In the genomic region with DNA sequence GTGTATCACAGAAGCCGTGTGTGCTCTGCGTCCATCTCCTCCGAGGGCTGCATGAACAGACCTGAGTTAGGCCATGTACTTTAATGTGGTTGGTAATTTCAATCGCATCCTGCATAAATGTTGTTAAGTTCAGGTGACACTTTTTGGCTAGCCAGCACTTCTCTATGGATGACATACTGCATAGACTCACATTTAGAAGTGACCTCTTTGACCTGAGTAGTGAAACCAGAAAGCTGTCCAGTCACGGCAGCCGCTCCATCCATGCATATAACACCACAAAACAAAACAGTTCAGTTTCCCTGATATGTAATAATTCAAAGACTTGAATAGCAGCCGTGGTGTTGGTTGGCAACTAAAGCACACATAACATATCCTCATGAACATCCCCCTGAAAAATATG, we compare ENCODE assay signal across 1 cellular context.
TF ChIP-seq lines count a peak whose summit lies in the region.

No MANE protein-coding gene starts in this region.

TF ChIP-seq in GM12878, 131 proteins besides CTCF, POLR2A, EP300 and RAD21 (continues in another document):
- no peak for TF ChIP-seq SMAD1 (IDR thresholded peaks at IDR 0.05; ENCODE audit: low read depth, partially characterized antibody)
- TF ChIP-seq, protein P1, sequence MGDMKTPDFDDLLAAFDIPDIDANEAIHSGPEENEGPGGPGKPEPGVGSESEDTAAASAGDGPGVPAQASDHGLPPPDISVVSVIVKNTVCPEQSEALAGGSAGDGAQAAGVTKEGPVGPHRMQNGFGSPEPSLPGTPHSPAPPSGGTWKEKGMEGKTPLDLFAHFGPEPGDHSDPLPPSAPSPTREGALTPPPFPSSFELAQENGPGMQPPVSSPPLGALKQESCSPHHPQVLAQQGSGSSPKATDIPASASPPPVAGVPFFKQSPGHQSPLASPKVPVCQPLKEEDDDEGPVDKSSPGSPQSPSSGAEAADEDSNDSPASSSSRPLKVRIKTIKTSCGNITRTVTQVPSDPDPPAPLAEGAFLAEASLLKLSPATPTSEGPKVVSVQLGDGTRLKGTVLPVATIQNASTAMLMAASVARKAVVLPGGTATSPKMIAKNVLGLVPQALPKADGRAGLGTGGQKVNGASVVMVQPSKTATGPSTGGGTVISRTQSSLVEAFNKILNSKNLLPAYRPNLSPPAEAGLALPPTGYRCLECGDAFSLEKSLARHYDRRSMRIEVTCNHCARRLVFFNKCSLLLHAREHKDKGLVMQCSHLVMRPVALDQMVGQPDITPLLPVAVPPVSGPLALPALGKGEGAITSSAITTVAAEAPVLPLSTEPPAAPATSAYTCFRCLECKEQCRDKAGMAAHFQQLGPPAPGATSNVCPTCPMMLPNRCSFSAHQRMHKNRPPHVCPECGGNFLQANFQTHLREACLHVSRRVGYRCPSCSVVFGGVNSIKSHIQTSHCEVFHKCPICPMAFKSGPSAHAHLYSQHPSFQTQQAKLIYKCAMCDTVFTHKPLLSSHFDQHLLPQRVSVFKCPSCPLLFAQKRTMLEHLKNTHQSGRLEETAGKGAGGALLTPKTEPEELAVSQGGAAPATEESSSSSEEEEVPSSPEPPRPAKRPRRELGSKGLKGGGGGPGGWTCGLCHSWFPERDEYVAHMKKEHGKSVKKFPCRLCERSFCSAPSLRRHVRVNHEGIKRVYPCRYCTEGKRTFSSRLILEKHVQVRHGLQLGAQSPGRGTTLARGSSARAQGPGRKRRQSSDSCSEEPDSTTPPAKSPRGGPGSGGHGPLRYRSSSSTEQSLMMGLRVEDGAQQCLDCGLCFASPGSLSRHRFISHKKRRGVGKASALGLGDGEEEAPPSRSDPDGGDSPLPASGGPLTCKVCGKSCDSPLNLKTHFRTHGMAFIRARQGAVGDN (IDR thresholded peaks at IDR 0.05) = peak; percentile 82; the same call in 1 of the 2 replicates
- peak; percentile 28; the same call in 1 of the 2 replicates for TF ChIP-seq IRF4 (IDR thresholded peaks at IDR 0.05; ENCODE audit: low read depth, low read length)
- TF ChIP-seq POLR2AphosphoS5 (IDR thresholded peaks at IDR 0.05; ENCODE audit: low read length) = no peak
- TF ChIP-seq STAT1 (conservative IDR thresholded peaks at IDR 0.05) = no peak
- TF ChIP-seq MYC (IDR thresholded peaks at IDR 0.05; ENCODE audit: insufficient read depth, insufficient read length, insufficient replicate concordance, low read length, severe bottlenecking) = no peak
- TF ChIP-seq, protein P2, sequence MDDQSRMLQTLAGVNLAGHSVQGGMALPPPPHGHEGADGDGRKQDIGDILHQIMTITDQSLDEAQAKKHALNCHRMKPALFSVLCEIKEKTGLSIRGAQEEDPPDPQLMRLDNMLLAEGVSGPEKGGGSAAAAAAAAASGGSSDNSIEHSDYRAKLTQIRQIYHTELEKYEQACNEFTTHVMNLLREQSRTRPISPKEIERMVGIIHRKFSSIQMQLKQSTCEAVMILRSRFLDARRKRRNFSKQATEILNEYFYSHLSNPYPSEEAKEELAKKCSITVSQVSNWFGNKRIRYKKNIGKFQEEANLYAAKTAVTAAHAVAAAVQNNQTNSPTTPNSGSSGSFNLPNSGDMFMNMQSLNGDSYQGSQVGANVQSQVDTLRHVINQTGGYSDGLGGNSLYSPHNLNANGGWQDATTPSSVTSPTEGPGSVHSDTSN (IDR thresholded peaks at IDR 0.05; ENCODE audit: insufficient replicate concordance, low read depth, low read length) = no peak
- TF ChIP-seq, protein P3, sequence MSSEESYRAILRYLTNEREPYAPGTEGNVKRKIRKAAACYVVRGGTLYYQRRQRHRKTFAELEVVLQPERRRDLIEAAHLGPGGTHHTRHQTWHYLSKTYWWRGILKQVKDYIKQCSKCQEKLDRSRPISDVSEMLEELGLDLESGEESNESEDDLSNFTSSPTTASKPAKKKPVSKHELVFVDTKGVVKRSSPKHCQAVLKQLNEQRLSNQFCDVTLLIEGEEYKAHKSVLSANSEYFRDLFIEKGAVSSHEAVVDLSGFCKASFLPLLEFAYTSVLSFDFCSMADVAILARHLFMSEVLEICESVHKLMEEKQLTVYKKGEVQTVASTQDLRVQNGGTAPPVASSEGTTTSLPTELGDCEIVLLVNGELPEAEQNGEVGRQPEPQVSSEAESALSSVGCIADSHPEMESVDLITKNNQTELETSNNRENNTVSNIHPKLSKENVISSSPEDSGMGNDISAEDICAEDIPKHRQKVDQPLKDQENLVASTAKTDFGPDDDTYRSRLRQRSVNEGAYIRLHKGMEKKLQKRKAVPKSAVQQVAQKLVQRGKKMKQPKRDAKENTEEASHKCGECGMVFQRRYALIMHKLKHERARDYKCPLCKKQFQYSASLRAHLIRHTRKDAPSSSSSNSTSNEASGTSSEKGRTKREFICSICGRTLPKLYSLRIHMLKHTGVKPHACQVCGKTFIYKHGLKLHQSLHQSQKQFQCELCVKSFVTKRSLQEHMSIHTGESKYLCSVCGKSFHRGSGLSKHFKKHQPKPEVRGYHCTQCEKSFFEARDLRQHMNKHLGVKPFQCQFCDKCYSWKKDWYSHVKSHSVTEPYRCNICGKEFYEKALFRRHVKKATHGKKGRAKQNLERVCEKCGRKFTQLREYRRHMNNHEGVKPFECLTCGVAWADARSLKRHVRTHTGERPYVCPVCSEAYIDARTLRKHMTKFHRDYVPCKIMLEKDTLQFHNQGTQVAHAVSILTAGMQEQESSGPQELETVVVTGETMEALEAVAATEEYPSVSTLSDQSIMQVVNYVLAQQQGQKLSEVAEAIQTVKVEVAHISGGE (CRISPR knock-in tag; IDR thresholded peaks at IDR 0.05) = no peak
- TF ChIP-seq, protein P4, sequence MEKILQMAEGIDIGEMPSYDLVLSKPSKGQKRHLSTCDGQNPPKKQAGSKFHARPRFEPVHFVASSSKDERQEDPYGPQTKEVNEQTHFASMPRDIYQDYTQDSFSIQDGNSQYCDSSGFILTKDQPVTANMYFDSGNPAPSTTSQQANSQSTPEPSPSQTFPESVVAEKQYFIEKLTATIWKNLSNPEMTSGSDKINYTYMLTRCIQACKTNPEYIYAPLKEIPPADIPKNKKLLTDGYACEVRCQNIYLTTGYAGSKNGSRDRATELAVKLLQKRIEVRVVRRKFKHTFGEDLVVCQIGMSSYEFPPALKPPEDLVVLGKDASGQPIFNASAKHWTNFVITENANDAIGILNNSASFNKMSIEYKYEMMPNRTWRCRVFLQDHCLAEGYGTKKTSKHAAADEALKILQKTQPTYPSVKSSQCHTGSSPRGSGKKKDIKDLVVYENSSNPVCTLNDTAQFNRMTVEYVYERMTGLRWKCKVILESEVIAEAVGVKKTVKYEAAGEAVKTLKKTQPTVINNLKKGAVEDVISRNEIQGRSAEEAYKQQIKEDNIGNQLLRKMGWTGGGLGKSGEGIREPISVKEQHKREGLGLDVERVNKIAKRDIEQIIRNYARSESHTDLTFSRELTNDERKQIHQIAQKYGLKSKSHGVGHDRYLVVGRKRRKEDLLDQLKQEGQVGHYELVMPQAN (conservative IDR thresholded peaks at IDR 0.05) = no peak
- no peak for TF ChIP-seq CHD4 (IDR thresholded peaks at IDR 0.05)
- TF ChIP-seq ZNF24 (IDR thresholded peaks at IDR 0.05) = no peak
- TF ChIP-seq TCF3 (IDR thresholded peaks at IDR 0.05; ENCODE audit: borderline replicate concordance, insufficient read depth, low read depth, low read length) = no peak
- TF ChIP-seq EZH2 (IDR thresholded peaks at IDR 0.05; ENCODE audit: borderline replicate concordance, control insufficient read depth, low read depth, low read length) = no peak
- TF ChIP-seq, protein P5, sequence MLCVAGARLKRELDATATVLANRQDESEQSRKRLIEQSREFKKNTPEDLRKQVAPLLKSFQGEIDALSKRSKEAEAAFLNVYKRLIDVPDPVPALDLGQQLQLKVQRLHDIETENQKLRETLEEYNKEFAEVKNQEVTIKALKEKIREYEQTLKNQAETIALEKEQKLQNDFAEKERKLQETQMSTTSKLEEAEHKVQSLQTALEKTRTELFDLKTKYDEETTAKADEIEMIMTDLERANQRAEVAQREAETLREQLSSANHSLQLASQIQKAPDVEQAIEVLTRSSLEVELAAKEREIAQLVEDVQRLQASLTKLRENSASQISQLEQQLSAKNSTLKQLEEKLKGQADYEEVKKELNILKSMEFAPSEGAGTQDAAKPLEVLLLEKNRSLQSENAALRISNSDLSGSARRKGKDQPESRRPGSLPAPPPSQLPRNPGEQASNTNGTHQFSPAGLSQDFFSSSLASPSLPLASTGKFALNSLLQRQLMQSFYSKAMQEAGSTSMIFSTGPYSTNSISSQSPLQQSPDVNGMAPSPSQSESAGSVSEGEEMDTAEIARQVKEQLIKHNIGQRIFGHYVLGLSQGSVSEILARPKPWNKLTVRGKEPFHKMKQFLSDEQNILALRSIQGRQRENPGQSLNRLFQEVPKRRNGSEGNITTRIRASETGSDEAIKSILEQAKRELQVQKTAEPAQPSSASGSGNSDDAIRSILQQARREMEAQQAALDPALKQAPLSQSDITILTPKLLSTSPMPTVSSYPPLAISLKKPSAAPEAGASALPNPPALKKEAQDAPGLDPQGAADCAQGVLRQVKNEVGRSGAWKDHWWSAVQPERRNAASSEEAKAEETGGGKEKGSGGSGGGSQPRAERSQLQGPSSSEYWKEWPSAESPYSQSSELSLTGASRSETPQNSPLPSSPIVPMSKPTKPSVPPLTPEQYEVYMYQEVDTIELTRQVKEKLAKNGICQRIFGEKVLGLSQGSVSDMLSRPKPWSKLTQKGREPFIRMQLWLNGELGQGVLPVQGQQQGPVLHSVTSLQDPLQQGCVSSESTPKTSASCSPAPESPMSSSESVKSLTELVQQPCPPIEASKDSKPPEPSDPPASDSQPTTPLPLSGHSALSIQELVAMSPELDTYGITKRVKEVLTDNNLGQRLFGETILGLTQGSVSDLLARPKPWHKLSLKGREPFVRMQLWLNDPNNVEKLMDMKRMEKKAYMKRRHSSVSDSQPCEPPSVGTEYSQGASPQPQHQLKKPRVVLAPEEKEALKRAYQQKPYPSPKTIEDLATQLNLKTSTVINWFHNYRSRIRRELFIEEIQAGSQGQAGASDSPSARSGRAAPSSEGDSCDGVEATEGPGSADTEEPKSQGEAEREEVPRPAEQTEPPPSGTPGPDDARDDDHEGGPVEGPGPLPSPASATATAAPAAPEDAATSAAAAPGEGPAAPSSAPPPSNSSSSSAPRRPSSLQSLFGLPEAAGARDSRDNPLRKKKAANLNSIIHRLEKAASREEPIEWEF (IDR thresholded peaks at IDR 0.05; ENCODE audit: insufficient replicate concordance, low read depth, low read length) = no peak
- TF ChIP-seq, protein P6, sequence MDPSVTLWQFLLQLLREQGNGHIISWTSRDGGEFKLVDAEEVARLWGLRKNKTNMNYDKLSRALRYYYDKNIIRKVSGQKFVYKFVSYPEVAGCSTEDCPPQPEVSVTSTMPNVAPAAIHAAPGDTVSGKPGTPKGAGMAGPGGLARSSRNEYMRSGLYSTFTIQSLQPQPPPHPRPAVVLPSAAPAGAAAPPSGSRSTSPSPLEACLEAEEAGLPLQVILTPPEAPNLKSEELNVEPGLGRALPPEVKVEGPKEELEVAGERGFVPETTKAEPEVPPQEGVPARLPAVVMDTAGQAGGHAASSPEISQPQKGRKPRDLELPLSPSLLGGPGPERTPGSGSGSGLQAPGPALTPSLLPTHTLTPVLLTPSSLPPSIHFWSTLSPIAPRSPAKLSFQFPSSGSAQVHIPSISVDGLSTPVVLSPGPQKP (IDR thresholded peaks at IDR 0.05; ENCODE audit: low read depth, low read length) = no peak
- peak; percentile 97 for TF ChIP-seq NR2F1 (conservative IDR thresholded peaks at IDR 0.05)
- TF ChIP-seq BRCA1 (IDR thresholded peaks at IDR 0.05; ENCODE audit: low read depth, low read length) = no peak
- TF ChIP-seq SMC3 (IDR thresholded peaks at IDR 0.05; ENCODE audit: borderline replicate concordance, low read length) = no peak
- peak; percentile 74; the same call in 1 of the 2 replicates for TF ChIP-seq ZBED1 (IDR thresholded peaks at IDR 0.05; ENCODE audit: borderline replicate concordance)
- TF ChIP-seq NR2C1 (IDR thresholded peaks at IDR 0.05) = no peak
- TF ChIP-seq EED (IDR thresholded peaks at IDR 0.05; ENCODE audit: low read depth) = no peak; the same call in 1 of the 2 replicates
- no peak for TF ChIP-seq FOXK2 (IDR thresholded peaks at IDR 0.05)
- TF ChIP-seq, protein P7, sequence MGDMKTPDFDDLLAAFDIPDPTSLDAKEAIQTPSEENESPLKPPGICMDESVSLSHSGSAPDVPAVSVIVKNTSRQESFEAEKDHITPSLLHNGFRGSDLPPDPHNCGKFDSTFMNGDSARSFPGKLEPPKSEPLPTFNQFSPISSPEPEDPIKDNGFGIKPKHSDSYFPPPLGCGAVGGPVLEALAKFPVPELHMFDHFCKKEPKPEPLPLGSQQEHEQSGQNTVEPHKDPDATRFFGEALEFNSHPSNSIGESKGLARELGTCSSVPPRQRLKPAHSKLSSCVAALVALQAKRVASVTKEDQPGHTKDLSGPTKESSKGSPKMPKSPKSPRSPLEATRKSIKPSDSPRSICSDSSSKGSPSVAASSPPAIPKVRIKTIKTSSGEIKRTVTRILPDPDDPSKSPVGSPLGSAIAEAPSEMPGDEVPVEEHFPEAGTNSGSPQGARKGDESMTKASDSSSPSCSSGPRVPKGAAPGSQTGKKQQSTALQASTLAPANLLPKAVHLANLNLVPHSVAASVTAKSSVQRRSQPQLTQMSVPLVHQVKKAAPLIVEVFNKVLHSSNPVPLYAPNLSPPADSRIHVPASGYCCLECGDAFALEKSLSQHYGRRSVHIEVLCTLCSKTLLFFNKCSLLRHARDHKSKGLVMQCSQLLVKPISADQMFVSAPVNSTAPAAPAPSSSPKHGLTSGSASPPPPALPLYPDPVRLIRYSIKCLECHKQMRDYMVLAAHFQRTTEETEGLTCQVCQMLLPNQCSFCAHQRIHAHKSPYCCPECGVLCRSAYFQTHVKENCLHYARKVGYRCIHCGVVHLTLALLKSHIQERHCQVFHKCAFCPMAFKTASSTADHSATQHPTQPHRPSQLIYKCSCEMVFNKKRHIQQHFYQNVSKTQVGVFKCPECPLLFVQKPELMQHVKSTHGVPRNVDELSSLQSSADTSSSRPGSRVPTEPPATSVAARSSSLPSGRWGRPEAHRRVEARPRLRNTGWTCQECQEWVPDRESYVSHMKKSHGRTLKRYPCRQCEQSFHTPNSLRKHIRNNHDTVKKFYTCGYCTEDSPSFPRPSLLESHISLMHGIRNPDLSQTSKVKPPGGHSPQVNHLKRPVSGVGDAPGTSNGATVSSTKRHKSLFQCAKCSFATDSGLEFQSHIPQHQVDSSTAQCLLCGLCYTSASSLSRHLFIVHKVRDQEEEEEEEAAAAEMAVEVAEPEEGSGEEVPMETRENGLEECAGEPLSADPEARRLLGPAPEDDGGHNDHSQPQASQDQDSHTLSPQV (IDR thresholded peaks at IDR 0.05) = no peak
- TF ChIP-seq CHD2 (IDR thresholded peaks at IDR 0.05; ENCODE audit: borderline replicate concordance, low read depth, low read length) = no peak; the same call in 1 of the 2 replicates
- no peak for TF ChIP-seq KLF5 (IDR thresholded peaks at IDR 0.05; ENCODE audit: partially characterized antibody)
- TF ChIP-seq MTA2 (IDR thresholded peaks at IDR 0.05; ENCODE audit: low read depth) = peak; percentile 38; the same call in 1 of the 2 replicates
- TF ChIP-seq, protein P8, sequence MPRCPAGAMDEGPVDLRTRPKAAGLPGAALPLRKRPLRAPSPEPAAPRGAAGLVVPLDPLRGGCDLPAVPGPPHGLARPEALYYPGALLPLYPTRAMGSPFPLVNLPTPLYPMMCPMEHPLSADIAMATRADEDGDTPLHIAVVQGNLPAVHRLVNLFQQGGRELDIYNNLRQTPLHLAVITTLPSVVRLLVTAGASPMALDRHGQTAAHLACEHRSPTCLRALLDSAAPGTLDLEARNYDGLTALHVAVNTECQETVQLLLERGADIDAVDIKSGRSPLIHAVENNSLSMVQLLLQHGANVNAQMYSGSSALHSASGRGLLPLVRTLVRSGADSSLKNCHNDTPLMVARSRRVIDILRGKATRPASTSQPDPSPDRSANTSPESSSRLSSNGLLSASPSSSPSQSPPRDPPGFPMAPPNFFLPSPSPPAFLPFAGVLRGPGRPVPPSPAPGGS (IDR thresholded peaks at IDR 0.05; ENCODE audit: borderline replicate concordance, insufficient read depth, low read depth, low read length, poor library complexity, severe bottlenecking) = peak; percentile 39
